In genomic region chrX:69431417-69431816, GRCh38 we compare ENCODE assay signal across 24 cellular contexts.
"Had no signal": no experiment of that assay in that cellular context is flagged by ENCODE, and none has a peak within 500 bp of the region (broad histone marks: within the 10 kb centered on the region; RNA-seq: fewer than 3 reads in every experiment).

No MANE protein-coding gene starts in this region.

- H3K9me3 Mint-ChIP-seq: stimulated activated memory B cell treated with anti-CD40 and anti-IgM and Interleukin-4, amounts not matched to agents 10 μg/mL and 1 μg/mL and 100 μg/mL, for 72 hours; stimulated activated naive CD8-positive, alpha-beta T cell treated with anti-CD3 and anti-CD28 coated beads, Interleukin-15, Interleukin-2, amounts not matched to agents 100 ng/mL and 50 ng/mL, for 24 hours had no signal

- H3K27ac ChIP-seq: dorsolateral prefrontal cortex, epithelial cell of prostate, gastrocnemius medialis, left lung, prostate gland, skin epidermis, spleen, suprapubic skin, transverse colon, upper lobe of right lung, uterus had no signal

- DNase-seq: dorsolateral prefrontal cortex; effector CD4-positive, alpha-beta T cell; foreskin fibroblast; gastrocnemius medialis; head of caudate nucleus; left cardiac atrium; left lung; mesenchymal stem cell; midbrain; naive thymus-derived CD4-positive, alpha-beta T cell; nephron progenitor cell; nucleus accumbens; right cardiac atrium; spleen; stimulated activated CD4-positive, alpha-beta T cell treated with anti-CD3 and anti-CD28 coated beads, Interleukin-4, amount 100 ng/mL, for 4 hours; transverse colon; upper lobe of right lung; uterus had no signal

- H3K4me1 ChIP-seq: gastrocnemius medialis, left lung, prostate gland, spleen, suprapubic skin, transverse colon, upper lobe of right lung, uterus had no signal

- H3K27me3 ChIP-seq: suprapubic skin, transverse colon, upper lobe of right lung had no signal

- H3K4me3 Mint-ChIP-seq: naive thymus-derived CD4-positive, alpha-beta T cell; nephron progenitor cell; stimulated activated memory B cell treated with anti-CD40 and anti-IgM and Interleukin-4, amounts not matched to agents 10 μg/mL and 1 μg/mL and 100 μg/mL, for 72 hours; stimulated activated naive CD8-positive, alpha-beta T cell treated with anti-CD3 and anti-CD28 coated beads, Interleukin-15, Interleukin-2, amounts not matched to agents 100 ng/mL and 50 ng/mL, for 24 hours had no signal

- H3K4me1 Mint-ChIP-seq: naive thymus-derived CD4-positive, alpha-beta T cell; stimulated activated memory B cell treated with anti-CD40 and anti-IgM and Interleukin-4, amounts not matched to agents 10 μg/mL and 1 μg/mL and 100 μg/mL, for 72 hours had no signal

- H3K36me3 ChIP-seq: gastrocnemius medialis, left lung, prostate gland, spleen, suprapubic skin, transverse colon, upper lobe of right lung, uterus had no signal

- H3K27ac Mint-ChIP-seq: naive thymus-derived CD4-positive, alpha-beta T cell; nephron progenitor cell; stimulated activated memory B cell treated with anti-CD40 and anti-IgM and Interleukin-4, amounts not matched to agents 10 μg/mL and 1 μg/mL and 100 μg/mL, for 72 hours; stimulated activated naive CD8-positive, alpha-beta T cell treated with anti-CD3 and anti-CD28 coated beads, Interleukin-15, Interleukin-2, amounts not matched to agents 100 ng/mL and 50 ng/mL, for 24 hours had no signal

- H3K9me3 ChIP-seq: gastrocnemius medialis, left lung, prostate gland, spleen, suprapubic skin, transverse colon, upper lobe of right lung, uterus had no signal

- H3K4me3 ChIP-seq: dorsolateral prefrontal cortex, gastrocnemius medialis, left lung, prostate gland, skin epidermis, spleen, suprapubic skin, transverse colon, upper lobe of right lung, uterus had no signal

- H3K36me3 Mint-ChIP-seq: naive thymus-derived CD4-positive, alpha-beta T cell; stimulated activated memory B cell treated with anti-CD40 and anti-IgM and Interleukin-4, amounts not matched to agents 10 μg/mL and 1 μg/mL and 100 μg/mL, for 72 hours had no signal

- H3K27me3 Mint-ChIP-seq: stimulated activated memory B cell treated with anti-CD40 and anti-IgM and Interleukin-4, amounts not matched to agents 10 μg/mL and 1 μg/mL and 100 μg/mL, for 72 hours had no signal
